ENCODE assay signal across 11 cellular contexts in the genomic region with DNA sequence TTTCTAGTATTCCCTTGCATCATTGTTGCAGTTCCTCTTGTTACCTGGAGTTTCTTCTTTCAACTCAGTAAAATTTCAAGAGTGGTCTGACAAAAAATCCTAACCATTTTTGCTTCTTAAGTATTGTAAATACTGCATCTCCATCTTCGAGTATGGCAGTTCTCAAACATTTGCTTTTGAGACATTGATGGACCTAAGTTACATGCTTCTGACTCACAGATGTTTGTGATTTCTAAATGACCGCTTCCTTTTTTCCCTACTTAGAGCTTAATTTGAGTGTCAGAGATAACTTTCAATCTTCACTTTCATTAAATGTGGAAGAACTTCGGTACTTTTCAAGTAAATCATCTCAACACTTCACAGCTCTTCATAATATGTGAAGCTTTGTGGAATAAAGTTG. TPM values are rescaled to one million over a fixed set of nuclear protein-coding genes. Genes with fewer than 3 reads are reported as not detected.
DNase-seq lines count a peak whose midpoint lies in the region; ATAC-seq and TF ChIP-seq lines count a peak whose summit lies in the region.
"Had no signal": no experiment of that assay in that cellular context is flagged by ENCODE, and none has a peak within 500 bp of the region (broad histone marks: within the 10 kb centered on the region; RNA-seq: fewer than 3 reads in every experiment).

No MANE protein-coding gene starts in this region.

- intact Hi-C loops in activated CD4-positive, alpha-beta memory T cell treated with anti-CD3 and anti-CD28 coated beads for 36 hours (cut with micrococcal nuclease): loop anchor here (1.0 to 10.0 kb wide), 3 partner anchors 266 to 962 kb away; a partner anchor contains a TSS
- intact Hi-C loops in Right ventricle myocardium inferior (cut with DNase I): loop anchor here (10.0 kb wide), 1 partner anchor 338 kb away; a partner anchor contains a TSS

- CTCF ChIA-PET in activated CD4-positive, alpha-beta memory T cell treated with anti-CD3 and anti-CD28 coated beads for 36 hours (lab: Charles Lee): interaction anchor here (1.0 kb wide), 1 partner anchor 9 kb away, joined by 3 read pairs; no protein-coding TSS in a partner anchor

- H3K27me3 ChIP-seq in mesendoderm (ENCODE audit: insufficient read depth, low read length, poor library complexity): no peaks in the 10 kb centered on the region
- H3K27me3 ChIP-seq: stomach had no signal

- H2BK5ac ChIP-seq in mesendoderm (ENCODE audit: low read length): no peak overlapping the region

- H3K4me2 ChIP-seq in mesendoderm (ENCODE audit: low read length): no peak overlapping the region

- peaks cover 2% of the 10 kb centered on the region for H3K4me1 ChIP-seq in mesendoderm (ENCODE audit: control insufficient read depth, low read depth, low read length)

- no peak overlapping the region for H3K18ac ChIP-seq in mesendoderm (ENCODE audit: low read length)

- H3K36me3 Mint-ChIP-seq in HFFc6 (ENCODE audit: low read depth): peaks cover 16% of the 10 kb centered on the region; the same call in 1 of the 2 replicates
- H3K36me3 Mint-ChIP-seq in activated CD4-positive, alpha-beta memory T cell treated with anti-CD3 and anti-CD28 coated beads for 36 hours: peaks cover 40% of the 10 kb centered on the region

- no peak overlapping the region for H4K5ac ChIP-seq in mesendoderm (ENCODE audit: low read length)

- no peak overlapping the region for H2AK5ac ChIP-seq in mesendoderm (ENCODE audit: low read length)

- H3K36me3 ChIP-seq in mesendoderm (ENCODE audit: control insufficient read depth, insufficient read depth, low read length): no peaks in the 10 kb centered on the region

- DNase-seq in EH (ENCODE audit: low read depth): peak; percentile 53
- no peak for DNase-seq in HFFc6
- DNase-seq in activated CD4-positive, alpha-beta memory T cell treated with anti-CD3 and anti-CD28 coated beads for 36 hours: no peak
- DNase-seq in mesendoderm: peak; percentile 13
- DNase-seq in HPDE6-E6E7 (ENCODE audit: extremely low spot score): no peak
- no peak for DNase-seq in Right ventricle myocardium inferior (ENCODE audit: missing footprints)
- DNase-seq: activated CD4-positive, alpha-beta T cell treated with anti-CD3 and anti-CD28 coated beads for 1 hour; NCI-H446 treated with DMSO at 0.1 percent for 48 hours; stomach had no signal

- no peak overlapping the region for H2BK15ac ChIP-seq in mesendoderm (replicated peaks; ENCODE audit: low read depth)

- no peaks in the 10 kb centered on the region for H3K9me3 Mint-ChIP-seq in HFFc6
- no peaks in the 10 kb centered on the region for H3K9me3 Mint-ChIP-seq in activated CD4-positive, alpha-beta memory T cell treated with anti-CD3 and anti-CD28 coated beads for 36 hours

- POLR2A ChIA-PET in activated CD4-positive, alpha-beta memory T cell treated with anti-CD3 and anti-CD28 coated beads for 36 hours (lab: Charles Lee): interaction anchor here (0.7 to 1.3 kb wide), 2 partner anchors 16 to 340 kb away, joined by 3 to 4 read pairs; no protein-coding TSS in a partner anchor

- H3K79me1 ChIP-seq in mesendoderm (ENCODE audit: low read length): peaks cover 11% of the 10 kb centered on the region

- no peak for TF ChIP-seq CTCF in HFFc6 (IDR thresholded peaks at IDR 0.05)

- H3K56ac ChIP-seq in mesendoderm (ENCODE audit: low read length): no peak overlapping the region

- peak overlapping the region; percentile 57 for H3K27ac Mint-ChIP-seq in HFFc6
- H3K27ac Mint-ChIP-seq in activated CD4-positive, alpha-beta memory T cell treated with anti-CD3 and anti-CD28 coated beads for 36 hours: peak overlapping the region; percentile 83

- H3K79me2 ChIP-seq in mesendoderm (ENCODE audit: control insufficient read depth, insufficient read depth, low read length): peaks cover 69% of the 10 kb centered on the region

- H3K9ac ChIP-seq in mesendoderm (ENCODE audit: low read length): no peak overlapping the region

- ATAC-seq in GM19395 (IDR thresholded peaks at IDR 0.05; ENCODE audit: unreplicated experiment) (no peak), Right ventricle myocardium inferior (no peak)
- ATAC-seq: sciatic nerve had no signal

- H3K4me3 ChIP-seq in mesendoderm (ENCODE audit: low read length): no peak overlapping the region
- H3K4me3 ChIP-seq: stomach had no signal

- H3K27ac ChIP-seq in mesendoderm (ENCODE audit: low read depth, low read length): no peak overlapping the region
- H3K27ac ChIP-seq: stomach had no signal

- peaks cover 47% of the 10 kb centered on the region for H3K4me1 Mint-ChIP-seq in HFFc6 (ENCODE audit: low read depth)
- peaks cover 54% of the 10 kb centered on the region for H3K4me1 Mint-ChIP-seq in activated CD4-positive, alpha-beta memory T cell treated with anti-CD3 and anti-CD28 coated beads for 36 hours (ENCODE audit: low read depth)

- H4K8ac ChIP-seq in mesendoderm (ENCODE audit: low read depth, low read length): no peak overlapping the region

- peak overlapping the region; percentile 74 for H3K4me3 Mint-ChIP-seq in HFFc6
- peak overlapping the region; percentile 66 for H3K4me3 Mint-ChIP-seq in activated CD4-positive, alpha-beta memory T cell treated with anti-CD3 and anti-CD28 coated beads for 36 hours

- H2BK120ac ChIP-seq in mesendoderm (ENCODE audit: low read depth, low read length): no peak overlapping the region

- H3K23ac ChIP-seq in mesendoderm (ENCODE audit: low read length): no peak overlapping the region

- no CpG with 5 or more reads among the region's 3 CpGs for WGBS in mesendoderm (ENCODE audit: extremely low coverage, insufficient coverage, low lambda C conversion rate)

- no peaks in the 10 kb centered on the region; the same call in 1 of the 2 replicates for H3K27me3 Mint-ChIP-seq in HFFc6 (ENCODE audit: insufficient read depth)
- no peaks in the 10 kb centered on the region for H3K27me3 Mint-ChIP-seq in activated CD4-positive, alpha-beta memory T cell treated with anti-CD3 and anti-CD28 coated beads for 36 hours

- no peak overlapping the region for H3K4ac ChIP-seq in mesendoderm (ENCODE audit: low read depth, low read length)

RNA-seq across cellular contexts. Expression of a gene that starts 4.2 kb away (rescaled TPM):
- total RNA-seq in HFFc6 (2021; fragmentation: NEBNext Ultra II Directional; extraction: Animal tissue kit (Norgen Biotek cat#: 25700)): 10 to 100 TPM; 23.3 to 34.9 (median 26.2) TPM
- total RNA-seq in activated CD4-positive, alpha-beta memory T cell treated with anti-CD3 and anti-CD28 coated beads for 36 hours: 10 to 100 TPM; 59.5 to 62.9 TPM
- 22.4 TPM for polyA plus RNA-seq in mesendoderm (2013, experiment 1 of 2)
- 23.4 TPM for polyA plus RNA-seq in mesendoderm (2013, experiment 2 of 2)
- total RNA-seq in Right ventricle myocardium inferior: 16.0 TPM

Comparison
In these comparisons a context has a peak if more than half of its experiments do, and no peak if none do; other contexts are left out.
1. DNase-seq: peak in EH (single experiment) and mesendoderm (single experiment); none in HFFc6 (single experiment), activated CD4-positive, alpha-beta memory T cell treated with anti-CD3 and anti-CD28 coated beads for 36 hours (single experiment), HPDE6-E6E7 (single experiment) and Right ventricle myocardium inferior (single experiment).